Comparison of ENCODE assay signal across 29 cellular contexts in the genomic region with DNA sequence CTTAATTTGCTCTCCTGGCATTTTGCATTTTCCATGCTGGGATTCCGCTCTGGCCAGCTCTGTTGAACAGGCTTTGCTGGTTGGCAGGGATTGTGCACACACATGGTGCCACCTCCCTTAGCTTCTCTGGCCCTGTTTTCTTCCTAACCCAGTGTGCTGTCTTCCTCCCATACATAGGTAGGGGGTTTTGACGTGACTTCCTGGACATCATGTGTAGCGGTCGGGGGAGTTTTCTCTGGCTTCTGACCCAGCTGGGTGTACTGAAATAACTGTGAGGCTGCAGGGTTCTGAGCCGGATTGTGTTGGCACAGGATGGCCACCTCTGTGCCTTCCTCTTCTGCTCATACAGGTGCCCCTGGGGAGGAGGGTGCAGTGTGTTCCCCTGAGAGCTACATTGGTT. TPM values are rescaled to one million over a fixed set of nuclear protein-coding genes. Genes with fewer than 3 reads are reported as not detected.
A peak's percentile ranks its signal among the peaks of the same experiment; 100 is the strongest.
DNase-seq lines count a peak whose midpoint lies in the region; ATAC-seq and TF ChIP-seq lines count a peak whose summit lies in the region.
"Had no signal": no experiment of that assay in that cellular context is flagged by ENCODE, and none has a peak within 500 bp of the region (broad histone marks: within the 10 kb centered on the region; RNA-seq: fewer than 3 reads in every experiment).

No MANE protein-coding gene starts in this region.

- no peak overlapping the region for H3K27ac ChIP-seq in esophagus muscularis mucosa (replicated peaks in 1 of 4)
- H3K27ac ChIP-seq: epithelial cell of prostate, testis had no signal

- H3K36me3 ChIP-seq in esophagus muscularis mucosa, result no peaks in the 10 kb centered on the region

- H3K4me3 ChIP-seq in esophagus muscularis mucosa, result no peak overlapping the region
- H3K4me3 ChIP-seq: GM23338, lung, testis had no signal

- no peaks in the 10 kb centered on the region for H3K27me3 ChIP-seq in esophagus muscularis mucosa
- H3K27me3 ChIP-seq: testis had no signal

- peaks cover 0 to 26% (median 15%) of the 10 kb centered on the region in 4 donors for H3K4me1 ChIP-seq in esophagus muscularis mucosa
- H3K4me1 ChIP-seq: testis had no signal

- H3K4me1 Mint-ChIP-seq in progenitor cell of endocrine pancreas (ENCODE audit: low read depth), result no peaks in the 10 kb centered on the region
- H3K4me1 Mint-ChIP-seq: activated CD4-positive, alpha-beta T cell treated with anti-CD3 and anti-CD28 coated beads for 36 hours; activated naive CD4-positive, alpha-beta T cell treated with anti-CD3 and anti-CD28 coated beads, Interleukin-2, amount 10 ng/mL, durations not matched to agents 7 days and 5 days; CD8-positive, alpha-beta memory T cell had no signal

- no peak for TF ChIP-seq EP300 in esophagus muscularis mucosa (IDR thresholded peaks at IDR 0.05)

- no peak for ATAC-seq in GM21367 (IDR thresholded peaks at IDR 0.05; ENCODE audit: unreplicated experiment)
- ATAC-seq: activated CD4-positive, alpha-beta T cell treated with anti-CD3 and anti-CD28 coated beads for 36 hours; activated CD8-positive, alpha-beta T cell treated with anti-CD3 and anti-CD28 coated beads for 36 hours; left cardiac atrium; Panc1 had no signal

- TF ChIP-seq POLR2A in esophagus muscularis mucosa (IDR thresholded peaks at IDR 0.05; ENCODE audit: low read depth), result no peak

- in situ Hi-C loops in G401 (cut with HindIII; ENCODE audit: low sequenced_read_pairs), result no loop called here

- intact Hi-C loops in esophagus muscularis mucosa (cut with DNase I), result no loop called here

- TF ChIP-seq CTCF in progenitor cell of endocrine pancreas (IDR thresholded peaks at IDR 0.05; ENCODE audit: unreplicated experiment) (no peak), esophagus muscularis mucosa (IDR thresholded peaks at IDR 0.05) (no peak)

- peak overlapping the region; percentile 24 for H3K27ac Mint-ChIP-seq in progenitor cell of endocrine pancreas
- H3K27ac Mint-ChIP-seq: activated CD4-positive, alpha-beta T cell treated with anti-CD3 and anti-CD28 coated beads for 36 hours; activated CD8-positive, alpha-beta T cell treated with anti-CD3 and anti-CD28 coated beads for 36 hours; activated naive CD4-positive, alpha-beta T cell treated with anti-CD3 and anti-CD28 coated beads, Interleukin-2, amount 10 ng/mL, durations not matched to agents 7 days and 5 days; CD8-positive, alpha-beta memory T cell; GM23338; nephron had no signal

- no peaks in the 10 kb centered on the region for H3K9me3 Mint-ChIP-seq in progenitor cell of endocrine pancreas (ENCODE audit: low read depth)
- H3K9me3 Mint-ChIP-seq: activated CD8-positive, alpha-beta T cell treated with anti-CD3 and anti-CD28 coated beads for 36 hours; activated naive CD4-positive, alpha-beta T cell treated with anti-CD3 and anti-CD28 coated beads, Interleukin-2, amount 10 ng/mL, durations not matched to agents 7 days and 5 days; brain; CD8-positive, alpha-beta memory T cell; GM23338; nephron had no signal

- 87% methylated on average over 5 of the region's 5 CpGs for WGBS in esophagus muscularis mucosa

- no peak overlapping the region for H3K4me3 Mint-ChIP-seq in progenitor cell of endocrine pancreas (ENCODE audit: low read depth)
- H3K4me3 Mint-ChIP-seq: activated CD4-positive, alpha-beta T cell treated with anti-CD3 and anti-CD28 coated beads for 36 hours; activated CD8-positive, alpha-beta T cell treated with anti-CD3 and anti-CD28 coated beads for 36 hours; activated naive CD4-positive, alpha-beta T cell treated with anti-CD3 and anti-CD28 coated beads, Interleukin-2, amount 10 ng/mL, durations not matched to agents 7 days and 5 days; brain; CD8-positive, alpha-beta memory T cell; GM23338; nephron had no signal

- no peaks in the 10 kb centered on the region for H3K36me3 Mint-ChIP-seq in progenitor cell of endocrine pancreas (ENCODE audit: insufficient read depth)
- H3K36me3 Mint-ChIP-seq: activated naive CD4-positive, alpha-beta T cell treated with anti-CD3 and anti-CD28 coated beads, Interleukin-2, amount 10 ng/mL, durations not matched to agents 7 days and 5 days; CD8-positive, alpha-beta memory T cell had no signal

- no peaks in the 10 kb centered on the region for H3K9me3 ChIP-seq in esophagus muscularis mucosa
- H3K9me3 ChIP-seq: testis had no signal

- no peaks in the 10 kb centered on the region for H3K27me3 Mint-ChIP-seq in progenitor cell of endocrine pancreas
- H3K27me3 Mint-ChIP-seq: brain had no signal

- peak; percentile 96 for DNase-seq in G401 (ENCODE audit: low spot score)
- peak; percentile 36 for DNase-seq in NCI-H69 (lab: John Stamatoyannopoulos, UW)
- DNase-seq in cerebellar nuclear complex (lab: John Stamatoyannopoulos, UW), result peak; percentile 47 to 85
- no peak for DNase-seq in progenitor cell of endocrine pancreas (ENCODE audit: low spot score, unreplicated experiment)
- DNase-seq in DMS114 treated with DMSO at 0.1 percent for 48 hours (lab: John Stamatoyannopoulos, UW; ENCODE audit: unreplicated experiment), result no peak
- no peak for DNase-seq in esophagus muscularis mucosa (ENCODE audit: extremely low spot score)
- DNase-seq: activated CD4-positive, alpha-beta T cell treated with anti-CD3 and anti-CD28 coated beads for 36 hours; activated CD8-positive, alpha-beta T cell treated with anti-CD3 and anti-CD28 coated beads for 36 hours; activated naive CD4-positive, alpha-beta T cell treated with anti-CD3 and anti-CD28 coated beads, Interleukin-2, amount 10 ng/mL, durations not matched to agents 7 days and 5 days; CD8-positive, alpha-beta memory T cell; DMS 273 treated with DMSO at 0.1 percent for 48 hours; effector CD4-positive, alpha-beta T cell; hypothalamus; left cardiac atrium; MM.1S; NCI-H1417; NCI-H2029; NCI-H526; stimulated activated naive CD4-positive, alpha-beta T cell treated with Interleukin-2 at 50 U/mL for 16 hours; SW 1271; T-helper 9 cell; testis had no signal

RNA-seq across cellular contexts. Expression of a gene that starts 25.7 kb away (rescaled TPM):
- 0.37 and 2.6 TPM in 2 replicates for total RNA-seq in G401 (2014; rRNA removed; shearing (Covaris generic))
- total RNA-seq in progenitor cell of endocrine pancreas, result 49.6 and 58.3 TPM in 2 replicates
- 10 to 100 TPM; 28.3 to 78.3 (median 59.2) TPM for total RNA-seq in esophagus muscularis mucosa

Comparison
In these comparisons a context has a peak if more than half of its experiments do, and no peak if none do; other contexts are left out.
1. DNase-seq: peak in G401 (single experiment), NCI-H69 (single experiment) and cerebellar nuclear complex (2 of 2); none in progenitor cell of endocrine pancreas (single experiment), DMS114 treated with DMSO at 0.1 percent for 48 hours (single experiment) and esophagus muscularis mucosa (single experiment).